ENCODE assay signal across 1 cellular context in the genomic region with DNA sequence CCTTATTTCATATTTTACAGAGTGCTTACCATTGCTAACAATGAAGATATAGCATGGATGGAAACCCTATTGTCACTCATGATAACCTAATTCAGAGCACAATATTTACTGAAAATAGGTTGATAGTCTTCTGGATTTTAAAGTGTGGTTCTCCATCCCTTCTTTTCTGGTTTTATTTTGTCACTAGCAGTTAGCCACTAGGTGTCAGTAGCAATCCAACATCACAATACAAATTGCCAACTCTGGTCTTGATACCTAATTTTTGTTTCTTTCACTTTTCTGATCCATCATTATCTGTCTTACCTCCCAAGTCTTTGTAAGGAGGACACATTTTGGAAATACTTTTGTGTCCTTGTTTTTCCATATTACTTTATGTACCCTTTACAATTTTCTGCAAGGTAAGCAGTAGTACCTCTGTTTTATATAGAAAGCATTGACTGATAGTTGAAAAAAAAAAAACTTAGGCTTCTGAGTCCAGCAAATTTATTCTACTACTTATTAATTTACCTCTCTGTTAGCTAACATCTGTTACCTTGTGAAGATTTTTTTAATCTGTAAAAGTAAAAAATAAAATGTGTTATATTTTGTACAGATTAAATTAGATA.
TF ChIP-seq lines count a peak whose summit lies in the region.

No MANE protein-coding gene starts in this region.

TF ChIP-seq in H1, 55 proteins besides CTCF, POLR2A, EP300 and RAD21 (continued from another document):
- TF ChIP-seq, protein P1, sequence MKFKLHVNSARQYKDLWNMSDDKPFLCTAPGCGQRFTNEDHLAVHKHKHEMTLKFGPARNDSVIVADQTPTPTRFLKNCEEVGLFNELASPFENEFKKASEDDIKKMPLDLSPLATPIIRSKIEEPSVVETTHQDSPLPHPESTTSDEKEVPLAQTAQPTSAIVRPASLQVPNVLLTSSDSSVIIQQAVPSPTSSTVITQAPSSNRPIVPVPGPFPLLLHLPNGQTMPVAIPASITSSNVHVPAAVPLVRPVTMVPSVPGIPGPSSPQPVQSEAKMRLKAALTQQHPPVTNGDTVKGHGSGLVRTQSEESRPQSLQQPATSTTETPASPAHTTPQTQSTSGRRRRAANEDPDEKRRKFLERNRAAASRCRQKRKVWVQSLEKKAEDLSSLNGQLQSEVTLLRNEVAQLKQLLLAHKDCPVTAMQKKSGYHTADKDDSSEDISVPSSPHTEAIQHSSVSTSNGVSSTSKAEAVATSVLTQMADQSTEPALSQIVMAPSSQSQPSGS (IDR thresholded peaks at IDR 0.05; ENCODE audit: low read length), result no peak
- TF ChIP-seq MAFK (IDR thresholded peaks at IDR 0.05; ENCODE audit: low read depth, low read length) (no peak), TAF1 (IDR thresholded peaks at IDR 0.05; ENCODE audit: low read depth, low read length) (no peak), ZNF274 (IDR thresholded peaks at IDR 0.05; ENCODE audit: borderline replicate concordance, extremely low read depth, low read length) (no peak), GTF2F1 (IDR thresholded peaks at IDR 0.05; ENCODE audit: borderline replicate concordance, low read depth, low read length) (no peak), ASH2L (IDR thresholded peaks at IDR 0.05; ENCODE audit: low read length) (no peak), JUND (IDR thresholded peaks at IDR 0.05; ENCODE audit: low read length) (no peak), RFX5 (IDR thresholded peaks at IDR 0.05; ENCODE audit: borderline replicate concordance, low read depth, low read length) (no peak), KDM1A (IDR thresholded peaks at IDR 0.05; ENCODE audit: borderline replicate concordance, low read length) (no peak), SIRT6 (IDR thresholded peaks at IDR 0.05; ENCODE audit: low read length) (no peak), PHF8 (conservative IDR thresholded peaks at IDR 0.05; ENCODE audit: low read depth, low read length) (no peak)
